8 cellular contexts compared by ENCODE assay signal in the genomic region with DNA sequence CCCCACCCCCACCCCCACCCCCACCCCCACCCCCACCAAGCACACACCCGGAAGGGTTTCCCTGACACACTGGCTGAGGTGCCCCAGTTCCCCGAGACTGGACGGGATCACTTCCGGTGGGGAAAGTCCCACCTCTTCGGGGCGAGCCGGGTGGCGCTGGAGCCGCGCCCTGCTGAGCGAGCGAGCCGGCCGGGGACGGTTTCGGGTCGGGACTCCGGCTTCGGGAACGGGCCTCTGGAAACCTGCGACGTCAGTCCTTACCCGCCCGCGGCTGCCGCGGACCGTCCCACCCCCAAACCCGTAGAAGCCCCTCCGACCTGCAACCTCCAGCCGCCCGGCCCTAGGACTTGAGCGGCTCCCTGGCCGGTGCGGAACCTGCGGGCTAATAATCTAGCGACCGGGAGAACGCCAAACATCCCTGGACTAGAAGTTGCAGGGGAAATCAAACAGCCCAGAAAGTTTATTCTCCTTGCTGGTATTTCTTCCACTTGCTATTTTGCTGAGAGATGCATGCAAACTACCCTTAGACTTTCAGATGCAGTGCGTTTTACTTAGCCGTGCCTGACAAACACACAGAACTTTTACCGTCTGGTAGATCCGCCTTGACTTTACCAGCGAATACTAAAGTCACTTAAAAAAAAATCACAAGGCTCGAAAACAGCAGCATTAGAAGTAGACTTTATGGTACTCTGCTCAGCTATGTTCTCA. TPM values are rescaled to one million over a fixed set of nuclear protein-coding genes. Genes with fewer than 3 reads are reported as not detected.
A peak's percentile ranks its signal among the peaks of the same experiment; 100 is the strongest.
DNase-seq lines count a peak whose midpoint lies in the region; ATAC-seq and TF ChIP-seq lines count a peak whose summit lies in the region.

No MANE protein-coding gene starts in this region.

- no peaks in the 10 kb centered on the region for H3K27me3 ChIP-seq in colonic mucosa

- H3K4me3 ChIP-seq in colonic mucosa = peak overlapping the region; percentile 39

- no peaks in the 10 kb centered on the region for H3K36me3 ChIP-seq in colonic mucosa

- TF ChIP-seq POLR2A in GM19099 (IDR thresholded peaks at IDR 0.05; ENCODE audit: extremely low read depth, insufficient read length, low read depth) = peak; percentile 69

- peak; percentile 55 for ATAC-seq in HG03354 (IDR thresholded peaks at IDR 0.05; ENCODE audit: poor library complexity, severe bottlenecking, unreplicated experiment)
- peak; percentile 86 for ATAC-seq in left lobe of liver

- TF ChIP-seq CTCF in colonic mucosa (IDR thresholded peaks at IDR 0.05) = no peak

- intact Hi-C loops in colonic mucosa (cut with DNase I) = no loop called here

- H3K27ac ChIP-seq in colonic mucosa = peak overlapping the region; percentile 73

- H3K4me1 ChIP-seq in colonic mucosa = no peaks in the 10 kb centered on the region

- no peaks in the 10 kb centered on the region for H3K9me3 ChIP-seq in colonic mucosa

- peak overlapping the region; percentile 32 to 81 for H3K9ac ChIP-seq in colonic mucosa (ENCODE audit: low read depth in 2 of 2, low read length in 2 of 2)

- DNase-seq in AML-193 (lab: John Stamatoyannopoulos, UW) = peak; percentile 47 to 61
- peak; percentile 65 for DNase-seq in NCI-H510A (lab: John Stamatoyannopoulos, UW)
- DNase-seq in activated CD4-positive, alpha-beta T cell treated with anti-CD3 and anti-CD28 coated beads for 24 hours (ENCODE audit: low read depth in 2 of 2) = peak; percentile 60
- DNase-seq in colonic mucosa = peak; percentile 83
- DNase-seq in left lobe of liver (ENCODE audit: low spot score) = peak; percentile 85
- DNase-seq in stimulated activated CD4-positive, alpha-beta T cell treated with anti-CD3 and anti-CD28 coated beads, Interleukin-1b, Interleukin-23, amount 100 ng/mL, for 48 hours = peak; percentile 82

RNA-seq across cellular contexts. Expression of a gene that starts 1.0 kb away (rescaled TPM):
- total RNA-seq in colonic mucosa (10 to 100 TPM; 18.6 to 27.3 TPM), left lobe of liver (30.1 TPM)

Comparison
In these comparisons a context has a peak if more than half of its experiments do, and no peak if none do; other contexts are left out.
1. Peak in every context shown above with its lines: DNase-seq, ATAC-seq, H3K4me3 ChIP-seq and H3K27ac ChIP-seq.